Comparison of ENCODE assay signal across 1 cellular context in the genomic region with DNA sequence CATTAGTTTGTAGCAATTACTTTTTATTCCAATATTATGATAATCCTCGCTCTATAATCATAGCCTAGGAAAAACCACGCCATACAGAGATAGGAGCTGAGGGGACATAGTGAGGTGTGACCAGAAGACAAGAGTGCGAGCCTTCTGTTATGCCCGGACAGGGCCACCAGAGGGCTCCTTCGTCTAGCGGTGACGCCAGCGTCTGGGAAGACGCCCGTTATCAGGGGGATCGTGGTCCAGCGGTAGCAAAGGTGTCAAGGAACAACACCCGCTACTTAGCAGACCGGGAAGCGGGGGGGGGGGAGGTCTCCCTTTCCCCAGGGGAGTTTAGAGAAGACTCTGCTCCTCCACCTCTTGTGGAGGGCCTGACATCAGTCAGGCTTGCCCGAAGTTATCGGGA.
TF ChIP-seq lines count a peak whose summit lies in the region.
"Not testable (repeated sequence)": the region's sequence is repeated elsewhere in the genome, so short reads cannot be mapped to it uniquely, and the experiment has no call there.

No MANE protein-coding gene starts in this region.

TF ChIP-seq in K562, 482 proteins besides CTCF, POLR2A, EP300 and RAD21:
- TF ChIP-seq CREM (IDR thresholded peaks at IDR 0.05; ENCODE audit: low read depth) (peak; percentile 70), JUND (IDR thresholded peaks at IDR 0.05; ENCODE audit: borderline replicate concordance, low read depth, low read length) (peak; percentile 26; the same call in 1 of the 2 replicates)
- not testable (repeated sequence) for TF ChIP-seq JUND (tag; IDR thresholded peaks at IDR 0.05; ENCODE audit: borderline replicate concordance, low read depth, low read length)
TF ChIP-seq in K562: peak in this region for 2; not testable (repeated sequence) for 480.
